ENCODE assay signal across 8 cellular contexts in genomic region chr6:34657037-34657306, GRCh38. TPM values are rescaled to one million over a fixed set of nuclear protein-coding genes. Genes with fewer than 3 reads are reported as not detected.
DNase-seq lines count a peak whose midpoint lies in the region; ATAC-seq and TF ChIP-seq lines count a peak whose summit lies in the region.

No MANE protein-coding gene starts in this region.

- POLR2A ChIA-PET in WTC11 (lab: Charles Lee), result interaction anchor here (0.6 kb wide), 1 partner anchor 262 kb away, joined by 4 read pairs; no protein-coding TSS in a partner anchor

- no peak for ATAC-seq in WTC11
- no peak for ATAC-seq in foreskin keratinocyte
- no peak for ATAC-seq in stimulated activated naive CD8-positive, alpha-beta T cell treated with anti-CD3 and anti-CD28 coated beads, Interleukin-15, amount 100 ng/mL, for 72 hours
- ATAC-seq in GM21360 (IDR thresholded peaks at IDR 0.05; ENCODE audit: unreplicated experiment), result no peak
- no peak for ATAC-seq in GM18909 (IDR thresholded peaks at IDR 0.05; ENCODE audit: poor library complexity, unreplicated experiment)

- peak overlapping the region; percentile 92 for H3K27ac ChIP-seq in foreskin keratinocyte

- peak; percentile 18 for DNase-seq in NCI-H345 (lab: John Stamatoyannopoulos, UW)
- DNase-seq in NCI-H345 treated with DMSO at 0.1 percent for 48 hours (lab: John Stamatoyannopoulos, UW; ENCODE audit: unreplicated experiment), result no peak
- DNase-seq in WTC11 (ENCODE audit: low spot score), result no peak
- DNase-seq in foreskin keratinocyte, result no peak
- DNase-seq in stimulated activated naive CD8-positive, alpha-beta T cell treated with anti-CD3 and anti-CD28 coated beads, Interleukin-15, amount 100 ng/mL, for 72 hours, result no peak
- no peak for DNase-seq in hippocampal formation (lab: John Stamatoyannopoulos, UW)

- H3K4me1 Mint-ChIP-seq in WTC11, result peaks cover 28% of the 10 kb centered on the region
- peaks cover 48% of the 10 kb centered on the region for H3K4me1 Mint-ChIP-seq in stimulated activated naive CD8-positive, alpha-beta T cell treated with anti-CD3 and anti-CD28 coated beads, Interleukin-15, amount 100 ng/mL, for 72 hours

- no peaks in the 10 kb centered on the region for H3K9me3 Mint-ChIP-seq in WTC11
- no peaks in the 10 kb centered on the region for H3K9me3 Mint-ChIP-seq in stimulated activated naive CD8-positive, alpha-beta T cell treated with anti-CD3 and anti-CD28 coated beads, Interleukin-15, amount 100 ng/mL, for 72 hours

- H3K4me1 ChIP-seq in foreskin keratinocyte, result peaks cover 27% of the 10 kb centered on the region

- no peak overlapping the region for H3K4me3 Mint-ChIP-seq in WTC11
- H3K4me3 Mint-ChIP-seq in stimulated activated naive CD8-positive, alpha-beta T cell treated with anti-CD3 and anti-CD28 coated beads, Interleukin-15, amount 100 ng/mL, for 72 hours, result peak overlapping the region; percentile 72 to 79

- CTCF ChIA-PET in WTC11 (lab: Charles Lee), result interaction anchor here (1.1 to 2.4 kb wide), 4 partner anchors 16 to 197 kb away, joined by 3 to 10 read pairs (median 4); no protein-coding TSS in a partner anchor

- H3K27me3 Mint-ChIP-seq in WTC11 (ENCODE audit: low read depth), result no peaks in the 10 kb centered on the region
- H3K27me3 Mint-ChIP-seq in stimulated activated naive CD8-positive, alpha-beta T cell treated with anti-CD3 and anti-CD28 coated beads, Interleukin-15, amount 100 ng/mL, for 72 hours, result no peaks in the 10 kb centered on the region

- H3K27ac Mint-ChIP-seq in WTC11, result peak overlapping the region; percentile 78; the same call in 1 of the 2 replicates
- peak overlapping the region; percentile 61 to 95 for H3K27ac Mint-ChIP-seq in stimulated activated naive CD8-positive, alpha-beta T cell treated with anti-CD3 and anti-CD28 coated beads, Interleukin-15, amount 100 ng/mL, for 72 hours

- TF ChIP-seq CTCF in WTC11 (IDR thresholded peaks at IDR 0.05) (no peak), foreskin keratinocyte (conservative IDR thresholded peaks at IDR 0.05) (no peak)

- peaks cover 4% of the 10 kb centered on the region for H3K36me3 Mint-ChIP-seq in WTC11

- no peaks in the 10 kb centered on the region for H3K27me3 ChIP-seq in foreskin keratinocyte

TF ChIP-seq in WTC11, 78 proteins besides CTCF, POLR2A, EP300 and RAD21:
- TF ChIP-seq ERG (CRISPR knock-in tag; IDR thresholded peaks at IDR 0.05) (no peak), EMX1 (CRISPR knock-in tag; IDR thresholded peaks at IDR 0.05) (no peak), PREB (CRISPR knock-in tag; IDR thresholded peaks at IDR 0.05; ENCODE audit: borderline replicate concordance) (no peak), ZMAT4 (CRISPR knock-in tag; IDR thresholded peaks at IDR 0.05) (no peak), ZNF425 (CRISPR knock-in tag; conservative IDR thresholded peaks at IDR 0.05) (no peak), CREM (CRISPR knock-in tag; IDR thresholded peaks at IDR 0.05) (no peak), NR2C2 (CRISPR knock-in tag; IDR thresholded peaks at IDR 0.05) (no peak), ZNF532 (CRISPR knock-in tag; IDR thresholded peaks at IDR 0.05; ENCODE audit: borderline replicate concordance) (no peak)

RNA-seq across cellular contexts. Expression of gene ILRUN, which starts 39.6 kb away (rescaled TPM):
- total RNA-seq in WTC11 (2021), result 60.4 to 75.5 TPM (median 63.9 TPM) in 3 replicates
- 64.5 and 64.9 TPM in 2 replicates for total RNA-seq in foreskin keratinocyte
- 41.3 and 45.0 TPM in 2 replicates for polyA plus RNA-seq in foreskin keratinocyte
